In the genomic region with DNA sequence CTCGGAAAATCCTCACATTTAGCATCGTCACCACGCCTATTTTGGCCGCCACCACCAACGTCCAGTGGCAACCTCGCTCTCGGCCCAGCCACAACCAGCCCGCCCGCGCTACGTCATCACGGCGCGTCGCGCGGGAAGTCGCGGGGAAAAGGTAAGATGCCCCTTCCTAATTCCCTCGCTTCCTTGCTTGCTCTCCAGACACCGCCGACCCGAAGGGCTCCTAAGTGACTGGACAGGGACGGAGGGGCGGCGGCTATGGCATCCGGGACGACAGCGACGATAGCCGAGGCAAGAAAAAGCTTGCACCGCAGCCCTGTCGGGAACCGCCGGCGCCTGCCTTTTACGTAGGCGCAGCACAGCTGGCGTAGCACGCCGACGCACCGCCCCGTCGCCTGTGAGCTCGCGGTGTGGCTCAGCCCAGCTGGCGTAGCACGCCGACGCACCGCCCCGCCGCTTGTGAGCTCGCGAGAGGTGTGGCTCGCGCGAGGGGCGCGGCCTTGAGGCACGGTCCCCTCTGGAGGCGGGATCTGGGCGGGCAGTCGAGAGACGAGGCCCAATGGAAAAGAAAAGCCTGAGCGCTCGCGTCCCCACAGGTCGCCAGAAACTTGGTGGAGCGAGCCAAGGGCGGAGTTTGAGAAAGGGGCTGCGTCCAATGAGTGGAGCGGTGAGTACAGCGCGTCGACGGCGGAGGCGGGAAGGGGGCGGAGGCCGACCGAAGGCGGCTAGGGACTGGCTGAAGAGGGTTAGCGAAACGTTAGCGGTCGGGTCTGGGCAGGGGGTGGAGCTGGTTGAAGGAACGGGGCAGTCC, we compare ENCODE assay signal across 1 cellular context.
TF ChIP-seq lines count a peak whose summit lies in the region.

Gene HDAC6 (plus strand): TSS at position 787 of the 808 bp plus-strand sequence. CDS start 626 bp downstream, outside the sequence.

TF ChIP-seq in HepG2, 621 proteins besides CTCF, POLR2A, EP300 and RAD21 (continued from another document and continues in another):
- TF ChIP-seq, protein P1, sequence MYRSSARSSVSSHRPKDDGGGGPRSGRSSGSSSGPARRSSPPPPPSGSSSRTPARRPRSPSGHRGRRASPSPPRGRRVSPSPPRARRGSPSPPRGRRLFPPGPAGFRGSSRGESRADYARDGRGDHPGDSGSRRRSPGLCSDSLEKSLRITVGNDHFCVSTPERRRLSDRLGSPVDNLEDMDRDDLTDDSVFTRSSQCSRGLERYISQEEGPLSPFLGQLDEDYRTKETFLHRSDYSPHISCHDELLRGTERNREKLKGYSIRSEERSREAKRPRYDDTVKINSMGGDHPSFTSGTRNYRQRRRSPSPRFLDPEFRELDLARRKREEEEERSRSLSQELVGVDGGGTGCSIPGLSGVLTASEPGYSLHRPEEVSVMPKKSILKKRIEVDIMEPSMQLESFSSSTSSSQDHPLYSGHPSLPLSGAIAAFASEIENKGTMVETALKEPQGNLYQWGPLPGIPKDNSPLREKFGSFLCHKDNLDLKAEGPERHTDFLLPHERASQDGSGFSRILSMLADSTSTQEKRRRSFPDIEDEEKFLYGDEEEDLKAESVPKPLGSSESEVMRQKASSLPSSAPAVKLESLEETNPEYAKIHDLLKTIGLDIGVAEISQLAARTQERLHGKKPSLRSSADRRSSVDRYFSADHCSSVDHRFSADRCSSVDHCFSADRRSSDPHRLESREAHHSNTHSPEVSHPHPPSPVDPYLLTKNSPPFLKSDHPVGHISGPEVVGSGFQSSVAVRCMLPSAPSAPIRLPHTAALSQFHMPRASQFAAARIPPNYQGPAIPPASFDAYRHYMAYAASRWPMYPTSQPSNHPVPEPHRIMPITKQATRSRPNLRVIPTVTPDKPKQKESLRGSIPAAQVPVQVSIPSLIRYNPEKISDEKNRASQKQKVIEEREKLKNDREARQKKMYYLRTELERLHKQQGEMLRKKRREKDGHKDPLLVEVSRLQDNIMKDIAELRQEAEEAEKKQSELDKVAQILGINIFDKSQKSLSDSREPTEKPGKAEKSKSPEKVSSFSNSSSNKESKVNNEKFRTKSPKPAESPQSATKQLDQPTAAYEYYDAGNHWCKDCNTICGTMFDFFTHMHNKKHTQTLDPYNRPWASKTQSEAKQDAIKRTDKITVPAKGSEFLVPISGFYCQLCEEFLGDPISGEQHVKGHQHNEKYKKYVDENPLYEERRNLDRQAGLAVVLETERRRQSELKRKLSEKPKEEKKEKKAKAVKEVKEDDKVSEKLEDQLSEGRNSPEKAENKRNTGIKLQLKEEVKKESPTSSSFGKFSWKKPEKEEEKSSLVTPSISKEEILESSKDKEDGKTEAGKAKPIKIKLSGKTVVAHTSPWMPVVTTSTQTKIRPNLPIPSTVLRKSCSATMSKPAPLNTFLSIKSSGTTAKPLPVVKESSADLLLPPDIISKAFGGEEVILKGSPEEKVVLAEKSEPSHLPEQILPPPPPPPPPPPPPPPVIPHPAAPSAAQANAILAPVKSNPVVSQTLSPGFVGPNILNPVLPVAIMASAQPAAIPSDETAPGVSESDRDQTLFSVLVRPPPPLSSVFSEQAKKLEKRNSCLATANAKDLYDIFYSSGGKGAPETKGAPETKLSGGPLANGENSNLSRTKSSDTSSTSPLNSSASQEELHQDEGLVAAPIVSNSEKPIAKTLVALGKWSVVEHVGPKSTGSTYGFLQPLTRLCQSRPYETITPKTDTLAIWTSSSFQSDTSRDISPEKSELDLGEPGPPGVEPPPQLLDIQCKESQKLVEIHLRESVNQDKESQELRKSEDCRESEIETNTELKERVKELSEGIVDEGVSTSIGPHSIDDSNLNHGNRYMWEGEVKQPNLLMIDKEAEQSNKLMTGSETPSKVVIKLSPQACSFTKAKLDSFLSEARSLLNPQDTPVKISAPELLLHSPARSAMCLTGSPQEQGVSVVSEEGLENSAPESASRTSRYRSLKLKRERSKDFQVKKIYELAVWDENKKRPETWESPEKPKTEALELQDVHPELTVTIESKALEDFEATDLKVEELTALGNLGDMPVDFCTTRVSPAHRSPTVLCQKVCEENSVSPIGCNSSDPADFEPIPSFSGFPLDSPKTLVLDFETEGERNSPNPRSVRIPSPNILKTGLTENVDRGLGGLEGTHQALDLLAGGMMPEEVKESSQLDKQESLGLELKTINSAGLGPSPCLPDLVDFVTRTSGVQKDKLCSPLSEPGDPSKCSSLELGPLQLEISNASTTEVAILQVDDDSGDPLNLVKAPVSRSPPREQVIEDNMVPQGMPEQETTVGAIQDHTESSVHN (CRISPR knock-in tag; IDR thresholded peaks at IDR 0.05) = no peak
- TF ChIP-seq ZKSCAN1 (IDR thresholded peaks at IDR 0.05; ENCODE audit: low read length) = no peak
- TF ChIP-seq MAZ (IDR thresholded peaks at IDR 0.05; ENCODE audit: borderline replicate concordance, low read depth, low read length) = 0 out of 2 replicates have a peak, but pooled peaks have one; percentile 30
- peak; percentile 72 for TF ChIP-seq MAZ (CRISPR knock-in tag; IDR thresholded peaks at IDR 0.05; ENCODE audit: low read depth)
- no peak for TF ChIP-seq ZNF124 (CRISPR knock-in tag; IDR thresholded peaks at IDR 0.05)
- no peak for TF ChIP-seq TEAD3 (CRISPR knock-in tag; optimal IDR thresholded peaks at IDR 0.05; ENCODE audit: borderline replicate concordance)
- TF ChIP-seq CENPBD1 (CRISPR knock-in tag; IDR thresholded peaks at IDR 0.05; ENCODE audit: borderline replicate concordance, low read depth) = no peak
- TF ChIP-seq NR2C2 (CRISPR knock-in tag; IDR thresholded peaks at IDR 0.05; ENCODE audit: borderline replicate concordance) = no peak
- TF ChIP-seq PBX3 (CRISPR knock-in tag; IDR thresholded peaks at IDR 0.05; ENCODE audit: borderline replicate concordance) = no peak
- no peak for TF ChIP-seq ZNF335 (CRISPR knock-in tag; IDR thresholded peaks at IDR 0.05)
- peak; percentile 52 for TF ChIP-seq MED8 (CRISPR knock-in tag; IDR thresholded peaks at IDR 0.05; ENCODE audit: insufficient replicate concordance)
- 0 out of 2 replicates have a peak, but pooled peaks have one; percentile 65 for TF ChIP-seq ZNF235 (CRISPR knock-in tag; IDR thresholded peaks at IDR 0.05; ENCODE audit: borderline replicate concordance)
- no peak for TF ChIP-seq RFX3 (CRISPR knock-in tag; IDR thresholded peaks at IDR 0.05)
- no peak for TF ChIP-seq ZNF709 (CRISPR knock-in tag; IDR thresholded peaks at IDR 0.05)
- no peak for TF ChIP-seq MBNL3 (CRISPR knock-in tag; conservative IDR thresholded peaks at IDR 0.05)
- TF ChIP-seq ZNF547 (CRISPR knock-in tag; IDR thresholded peaks at IDR 0.05) = no peak
- no peak for TF ChIP-seq TBL1XR1 (IDR thresholded peaks at IDR 0.05; ENCODE audit: borderline replicate concordance, low read length, partially characterized antibody)
- TF ChIP-seq NAIF1 (CRISPR knock-in tag; IDR thresholded peaks at IDR 0.05; ENCODE audit: borderline replicate concordance) = peak; percentile 46; the same call in 1 of the 2 replicates
- TF ChIP-seq ZFP36 (IDR thresholded peaks at IDR 0.05; ENCODE audit: borderline replicate concordance, low read depth, low read length, partially characterized antibody) = no peak
- no peak for TF ChIP-seq DNMT3B (CRISPR knock-in tag; conservative IDR thresholded peaks at IDR 0.05)
- TF ChIP-seq RARG (CRISPR knock-in tag; IDR thresholded peaks at IDR 0.05; ENCODE audit: low read depth) = no peak
- TF ChIP-seq HOXA9 (CRISPR knock-in tag; IDR thresholded peaks at IDR 0.05; ENCODE audit: borderline replicate concordance) = no peak
- no peak for TF ChIP-seq ZBTB46 (CRISPR knock-in tag; IDR thresholded peaks at IDR 0.05; ENCODE audit: borderline replicate concordance)
- TF ChIP-seq ZBTB26 (CRISPR knock-in tag; IDR thresholded peaks at IDR 0.05; ENCODE audit: borderline replicate concordance) = no peak
- TF ChIP-seq MYNN (CRISPR knock-in tag; IDR thresholded peaks at IDR 0.05; ENCODE audit: low read depth) = no peak
- TF ChIP-seq MATR3 (CRISPR knock-in tag; IDR thresholded peaks at IDR 0.05) = no peak
- no peak for TF ChIP-seq GLI4 (CRISPR knock-in tag; IDR thresholded peaks at IDR 0.05; ENCODE audit: borderline replicate concordance)
- no peak for TF ChIP-seq ATM (IDR thresholded peaks at IDR 0.05; ENCODE audit: borderline replicate concordance)
- no peak for TF ChIP-seq PHB2 (IDR thresholded peaks at IDR 0.05; ENCODE audit: partially characterized antibody)
- TF ChIP-seq, protein P2, sequence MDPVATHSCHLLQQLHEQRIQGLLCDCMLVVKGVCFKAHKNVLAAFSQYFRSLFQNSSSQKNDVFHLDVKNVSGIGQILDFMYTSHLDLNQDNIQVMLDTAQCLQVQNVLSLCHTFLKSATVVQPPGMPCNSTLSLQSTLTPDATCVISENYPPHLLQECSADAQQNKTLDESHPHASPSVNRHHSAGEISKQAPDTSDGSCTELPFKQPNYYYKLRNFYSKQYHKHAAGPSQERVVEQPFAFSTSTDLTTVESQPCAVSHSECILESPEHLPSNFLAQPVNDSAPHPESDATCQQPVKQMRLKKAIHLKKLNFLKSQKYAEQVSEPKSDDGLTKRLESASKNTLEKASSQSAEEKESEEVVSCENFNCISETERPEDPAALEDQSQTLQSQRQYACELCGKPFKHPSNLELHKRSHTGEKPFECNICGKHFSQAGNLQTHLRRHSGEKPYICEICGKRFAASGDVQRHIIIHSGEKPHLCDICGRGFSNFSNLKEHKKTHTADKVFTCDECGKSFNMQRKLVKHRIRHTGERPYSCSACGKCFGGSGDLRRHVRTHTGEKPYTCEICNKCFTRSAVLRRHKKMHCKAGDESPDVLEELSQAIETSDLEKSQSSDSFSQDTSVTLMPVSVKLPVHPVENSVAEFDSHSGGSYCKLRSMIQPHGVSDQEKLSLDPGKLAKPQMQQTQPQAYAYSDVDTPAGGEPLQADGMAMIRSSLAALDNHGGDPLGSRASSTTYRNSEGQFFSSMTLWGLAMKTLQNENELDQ (CRISPR knock-in tag; IDR thresholded peaks at IDR 0.05; ENCODE audit: borderline replicate concordance) = no peak
- no peak for TF ChIP-seq POGK (CRISPR knock-in tag; conservative IDR thresholded peaks at IDR 0.05)
- 0 out of 2 replicates have a peak, but pooled peaks have one; percentile 11 for TF ChIP-seq SOX5 (CRISPR knock-in tag; IDR thresholded peaks at IDR 0.05; ENCODE audit: borderline replicate concordance)
- no peak for TF ChIP-seq SMARCC2 (IDR thresholded peaks at IDR 0.05)
- TF ChIP-seq, protein P3, sequence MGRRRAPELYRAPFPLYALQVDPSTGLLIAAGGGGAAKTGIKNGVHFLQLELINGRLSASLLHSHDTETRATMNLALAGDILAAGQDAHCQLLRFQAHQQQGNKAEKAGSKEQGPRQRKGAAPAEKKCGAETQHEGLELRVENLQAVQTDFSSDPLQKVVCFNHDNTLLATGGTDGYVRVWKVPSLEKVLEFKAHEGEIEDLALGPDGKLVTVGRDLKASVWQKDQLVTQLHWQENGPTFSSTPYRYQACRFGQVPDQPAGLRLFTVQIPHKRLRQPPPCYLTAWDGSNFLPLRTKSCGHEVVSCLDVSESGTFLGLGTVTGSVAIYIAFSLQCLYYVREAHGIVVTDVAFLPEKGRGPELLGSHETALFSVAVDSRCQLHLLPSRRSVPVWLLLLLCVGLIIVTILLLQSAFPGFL (CRISPR knock-in tag; IDR thresholded peaks at IDR 0.05) = no peak
- no peak for TF ChIP-seq MAFK (conservative IDR thresholded peaks at IDR 0.05 in 1 of 2, IDR thresholded peaks at IDR 0.05 in 1 of 2; ENCODE audit: low read length in 2 of 2)
- TF ChIP-seq EHMT2 (IDR thresholded peaks at IDR 0.05; ENCODE audit: borderline replicate concordance, low read depth, low read length) = no peak
- TF ChIP-seq MEIS2 (CRISPR knock-in tag; IDR thresholded peaks at IDR 0.05) = no peak
- TF ChIP-seq CEBPG (CRISPR knock-in tag; IDR thresholded peaks at IDR 0.05) = no peak
- no peak for TF ChIP-seq ZNF101 (CRISPR knock-in tag; IDR thresholded peaks at IDR 0.05; ENCODE audit: borderline replicate concordance, low read depth)
- no peak for TF ChIP-seq PITX1 (CRISPR knock-in tag; IDR thresholded peaks at IDR 0.05)
- no peak for TF ChIP-seq NKX3-1 (CRISPR knock-in tag; IDR thresholded peaks at IDR 0.05)
- TF ChIP-seq ZNF317 (CRISPR knock-in tag; IDR thresholded peaks at IDR 0.05) = 0 out of 2 replicates have a peak, but pooled peaks have one; percentile 22
- peak; percentile 98 for TF ChIP-seq ATF1 (CRISPR knock-in tag; IDR thresholded peaks at IDR 0.05)
